ENCODE assay signal across 12 cellular contexts in genomic region chr20:45014671-45015415, GRCh38. TPM values are rescaled to one million over a fixed set of nuclear protein-coding genes. Genes with fewer than 3 reads are reported as not detected.
DNase-seq lines count a peak whose midpoint lies in the region; ATAC-seq and TF ChIP-seq lines count a peak whose summit lies in the region.
"Had no signal": no experiment of that assay in that cellular context is flagged by ENCODE, and none has a peak within 500 bp of the region (broad histone marks: within the 10 kb centered on the region; RNA-seq: fewer than 3 reads in every experiment).

No MANE protein-coding gene starts in this region.

- H3K9me2 ChIP-seq in hepatocyte (replicated peaks; ENCODE audit: insufficient read depth) = no peaks in the 10 kb centered on the region

- no peak for TF ChIP-seq POLR2A in transverse colon (IDR thresholded peaks at IDR 0.05)

- no peaks in the 10 kb centered on the region for H3K36me3 ChIP-seq in adipocyte (ENCODE audit: control insufficient read depth, insufficient read depth, low read length, severe bottlenecking)
- no peaks in the 10 kb centered on the region for H3K36me3 ChIP-seq in hepatocyte (replicated peaks; ENCODE audit: insufficient read depth, low read depth)
- no peaks in the 10 kb centered on the region for H3K36me3 ChIP-seq in transverse colon

- H3K9me3 Mint-ChIP-seq in stimulated activated naive CD8-positive, alpha-beta T cell treated with anti-CD3 and anti-CD28 coated beads, Interleukin-15, amount 100 ng/mL, for 72 hours = no peaks in the 10 kb centered on the region
- H3K9me3 Mint-ChIP-seq: T-helper 2 cell treated with Interferon-gamma antibody and Interleukin-4, amounts not matched to agents 5 μg/mL and 100 μg/mL, for 36 hours had no signal

- H3K4me3 ChIP-seq in adipocyte (ENCODE audit: low read length) = peak overlapping the region; percentile 63
- no peak overlapping the region for H3K4me3 ChIP-seq in hepatocyte
- H3K4me3 ChIP-seq in transverse colon = no peak overlapping the region
- H3K4me3 ChIP-seq: BLaER1 treated with 17β-estradiol and CSF1 and Interleukin-3, amounts not matched to agents 10 nM and 100 nM; esophagus muscularis mucosa had no signal

- peak overlapping the region in 1 of 2 donors; percentile 83 for H3K27ac Mint-ChIP-seq in stimulated activated naive CD8-positive, alpha-beta T cell treated with anti-CD3 and anti-CD28 coated beads, Interleukin-15, amount 100 ng/mL, for 72 hours
- H3K27ac Mint-ChIP-seq: T-helper 2 cell treated with Interferon-gamma antibody and Interleukin-4, amounts not matched to agents 5 μg/mL and 100 μg/mL, for 36 hours had no signal

- H3K9ac ChIP-seq in adipocyte (ENCODE audit: low read length) = peak overlapping the region; percentile 80
- H3K9ac ChIP-seq: BLaER1 treated with 17β-estradiol and CSF1 and Interleukin-3, amounts not matched to agents 10 nM and 100 nM had no signal

- H3K4me2 ChIP-seq in hepatocyte = peak overlapping the region; percentile 56
- H3K4me2 ChIP-seq: BLaER1 treated with 17β-estradiol and CSF1 and Interleukin-3, amounts not matched to agents 10 nM and 100 nM had no signal

- H3K4me1 ChIP-seq in adipocyte (ENCODE audit: control insufficient read depth, insufficient read depth, low read length) (peaks cover 69% of the 10 kb centered on the region), hepatocyte (ENCODE audit: insufficient read depth) (peaks cover 18% of the 10 kb centered on the region), transverse colon (peaks cover 4 to 51% (median 5%) of the 10 kb centered on the region in 4 donors)

- no peaks in the 10 kb centered on the region for H3K27me3 Mint-ChIP-seq in stimulated activated naive CD8-positive, alpha-beta T cell treated with anti-CD3 and anti-CD28 coated beads, Interleukin-15, amount 100 ng/mL, for 72 hours

- no peaks in the 10 kb centered on the region for H4K20me1 ChIP-seq in hepatocyte (ENCODE audit: insufficient read depth, poor library complexity, severe bottlenecking)

- H3K27ac ChIP-seq in hepatocyte (peak overlapping the region; percentile 78), transverse colon (peak overlapping the region; percentile 28 to 72 (median 52))
- H3K27ac ChIP-seq: BLaER1 treated with 17β-estradiol and CSF1 and Interleukin-3, amounts not matched to agents 10 nM and 100 nM; esophagus muscularis mucosa had no signal

- WGBS in hepatocyte (ENCODE audit: low lambda C conversion rate, missing lambda C conversion rate) = 72% methylated on average over 4 of the region's 4 CpGs
- 72 to 74% methylated on average over 4 of the region's 4 CpGs for WGBS in transverse colon (ENCODE audit: low coverage in 1 of 2), 2 donors

- H3K79me2 ChIP-seq in hepatocyte = peaks cover 10% of the 10 kb centered on the region

- H3K4me3 Mint-ChIP-seq in stimulated activated naive CD8-positive, alpha-beta T cell treated with anti-CD3 and anti-CD28 coated beads, Interleukin-15, amount 100 ng/mL, for 72 hours = no peak overlapping the region
- H3K4me3 Mint-ChIP-seq: T-helper 2 cell treated with Interferon-gamma antibody and Interleukin-4, amounts not matched to agents 5 μg/mL and 100 μg/mL, for 36 hours had no signal

- in situ Hi-C loops in transverse colon (cut with MboI; ENCODE audit: low pct_ligation_motif_present in 1 of 4, low pct_unique_long_range_greater_than_20kb in 1 of 4, low sequenced_read_pairs in 3 of 4) = loop anchor here in 1 of 4 donors (25.0 kb wide), 1 partner anchor 272 kb away; no protein-coding TSS in a partner anchor

- TF ChIP-seq EP300 in transverse colon (IDR thresholded peaks at IDR 0.05; ENCODE audit: low read depth) = no peak

- H3K27me3 ChIP-seq in adipocyte (replicated peaks; ENCODE audit: control insufficient read depth, insufficient read depth, low read length) (no peaks in the 10 kb centered on the region), hepatocyte (no peaks in the 10 kb centered on the region), transverse colon (no peaks in the 10 kb centered on the region)
- H3K27me3 ChIP-seq: BLaER1 treated with 17β-estradiol and CSF1 and Interleukin-3, amounts not matched to agents 10 nM and 100 nM; esophagus muscularis mucosa had no signal

- peak; percentile 54 for ATAC-seq in stimulated activated naive CD8-positive, alpha-beta T cell treated with anti-CD3 and anti-CD28 coated beads, Interleukin-15, Interleukin-2, amounts not matched to agents 100 U/mL and 50 U/mL, for 24 hours
- ATAC-seq in stimulated activated naive CD8-positive, alpha-beta T cell treated with anti-CD3 and anti-CD28 coated beads, Interleukin-15, amount 100 ng/mL, for 72 hours = no peak
- ATAC-seq in HG03460 (IDR thresholded peaks at IDR 0.05; ENCODE audit: unreplicated experiment) (no peak), GM19463 (IDR thresholded peaks at IDR 0.05; ENCODE audit: unreplicated experiment) (no peak)

- H3K4me1 Mint-ChIP-seq in stimulated activated naive CD8-positive, alpha-beta T cell treated with anti-CD3 and anti-CD28 coated beads, Interleukin-15, amount 100 ng/mL, for 72 hours = peaks cover 63% of the 10 kb centered on the region

- no peak overlapping the region for H2AFZ ChIP-seq in hepatocyte

- TF ChIP-seq CTCF in hepatocyte (IDR thresholded peaks at IDR 0.05; ENCODE audit: poor library complexity) (no peak), transverse colon (IDR thresholded peaks at IDR 0.05) (no peak)

- no peak for DNase-seq in stimulated activated naive CD8-positive, alpha-beta T cell treated with anti-CD3 and anti-CD28 coated beads, Interleukin-15, Interleukin-2, amounts not matched to agents 100 U/mL and 50 U/mL, for 24 hours
- DNase-seq in stimulated activated naive CD8-positive, alpha-beta T cell treated with anti-CD3 and anti-CD28 coated beads, Interleukin-15, amount 100 ng/mL, for 72 hours = no peak
- DNase-seq in adipocyte (ENCODE audit: low read depth) (peak; percentile 69), hepatocyte (ENCODE audit: low spot score) (peak; percentile 35), transverse colon (no peak), NOMO-1 treated with DMSO at 0.1 percent for 48 hours (lab: John Stamatoyannopoulos, UW; ENCODE audit: unreplicated experiment) (no peak)
- DNase-seq: activated gamma-delta T cell had no signal

- intact Hi-C loops in transverse colon (cut with DNase I; ENCODE audit: low total_unique reads) = no loop called here

- H3K9me3 ChIP-seq in adipocyte (ENCODE audit: control insufficient read depth, low read length) (no peaks in the 10 kb centered on the region), hepatocyte (ENCODE audit: low read depth) (no peaks in the 10 kb centered on the region), transverse colon (no peaks in the 10 kb centered on the region)
- H3K9me3 ChIP-seq: BLaER1 treated with 17β-estradiol and CSF1 and Interleukin-3, amounts not matched to agents 10 nM and 100 nM; esophagus muscularis mucosa had no signal

RNA-seq across cellular contexts. Expression of gene STK4, which starts 48.5 kb away (rescaled TPM):
- total RNA-seq in hepatocyte (16.5 and 21.4 TPM in 2 replicates), transverse colon (10 to 100 TPM; 30.3 to 78.1 (median 38.3) TPM)
- 11.4 and 16.4 TPM in 2 replicates for polyA plus RNA-seq in hepatocyte

RNA-seq across cellular contexts. Expression of gene TOMM34, which starts 54.6 kb away (rescaled TPM):
- total RNA-seq in hepatocyte (32.0 and 41.6 TPM in 2 replicates), transverse colon (10 to 100 TPM in 2 of 4 donors, 1 to 10 TPM in 2; 1.2 to 14.8 (median 9.4) TPM)
- polyA plus RNA-seq in hepatocyte = 44.1 and 50.0 TPM in 2 replicates

Comparison
In these comparisons a context has a peak if more than half of its experiments do, and no peak if none do; other contexts are left out.
1. DNase-seq: peak in adipocyte (single experiment) and hepatocyte (single experiment); none in stimulated activated naive CD8-positive, alpha-beta T cell treated with anti-CD3 and anti-CD28 coated beads, Interleukin-15, Interleukin-2, amounts not matched to agents 100 U/mL and 50 U/mL, for 24 hours (single experiment), stimulated activated naive CD8-positive, alpha-beta T cell treated with anti-CD3 and anti-CD28 coated beads, Interleukin-15, amount 100 ng/mL, for 72 hours (0 of 2), transverse colon (single experiment) and NOMO-1 treated with DMSO at 0.1 percent for 48 hours (single experiment).